Comparison of ENCODE assay signal across 1 cellular context in the genomic region with DNA sequence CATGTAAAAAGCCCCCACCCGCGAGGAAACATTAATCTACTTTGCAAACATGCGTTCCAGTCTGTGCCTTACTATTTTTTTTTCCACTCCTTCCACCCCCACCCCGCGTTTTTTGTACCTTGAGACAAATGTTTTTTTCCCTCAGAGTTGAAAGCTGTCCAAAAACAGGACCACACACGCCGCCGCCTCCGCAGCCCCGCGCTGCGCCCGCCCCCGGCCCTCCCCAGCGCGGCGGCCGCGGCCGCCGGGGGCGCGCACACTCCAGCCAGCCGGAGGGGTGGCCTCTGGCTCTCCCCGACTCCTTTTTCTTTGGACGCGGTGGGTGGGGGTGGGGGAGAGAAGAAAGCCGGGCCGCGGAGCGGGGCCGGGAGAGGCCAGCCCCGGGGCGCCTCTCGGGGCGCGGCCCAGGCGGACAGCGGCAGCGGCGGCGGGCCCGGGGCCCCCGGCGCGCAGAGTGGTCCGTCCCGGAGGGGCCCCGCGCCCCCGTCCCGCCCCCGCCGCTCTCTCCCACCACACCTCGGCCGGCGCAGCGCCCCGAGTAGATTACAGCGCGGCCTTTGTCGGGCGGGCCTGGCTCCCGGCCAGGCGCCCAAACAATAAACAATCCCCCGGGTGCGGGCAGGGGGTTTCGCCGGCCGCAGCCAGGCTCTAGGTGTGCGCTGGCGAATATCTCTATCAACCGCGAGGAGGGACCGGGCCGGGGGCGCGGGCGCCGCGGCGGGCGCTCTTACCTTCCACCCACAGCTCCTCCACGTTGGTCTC.
TF ChIP-seq lines count a peak whose summit lies in the region.

No MANE protein-coding gene starts in this region.

TF ChIP-seq in HepG2, 621 proteins besides CTCF, POLR2A, EP300 and RAD21 (continued from another document and continues in another):
- TF ChIP-seq, protein P1, sequence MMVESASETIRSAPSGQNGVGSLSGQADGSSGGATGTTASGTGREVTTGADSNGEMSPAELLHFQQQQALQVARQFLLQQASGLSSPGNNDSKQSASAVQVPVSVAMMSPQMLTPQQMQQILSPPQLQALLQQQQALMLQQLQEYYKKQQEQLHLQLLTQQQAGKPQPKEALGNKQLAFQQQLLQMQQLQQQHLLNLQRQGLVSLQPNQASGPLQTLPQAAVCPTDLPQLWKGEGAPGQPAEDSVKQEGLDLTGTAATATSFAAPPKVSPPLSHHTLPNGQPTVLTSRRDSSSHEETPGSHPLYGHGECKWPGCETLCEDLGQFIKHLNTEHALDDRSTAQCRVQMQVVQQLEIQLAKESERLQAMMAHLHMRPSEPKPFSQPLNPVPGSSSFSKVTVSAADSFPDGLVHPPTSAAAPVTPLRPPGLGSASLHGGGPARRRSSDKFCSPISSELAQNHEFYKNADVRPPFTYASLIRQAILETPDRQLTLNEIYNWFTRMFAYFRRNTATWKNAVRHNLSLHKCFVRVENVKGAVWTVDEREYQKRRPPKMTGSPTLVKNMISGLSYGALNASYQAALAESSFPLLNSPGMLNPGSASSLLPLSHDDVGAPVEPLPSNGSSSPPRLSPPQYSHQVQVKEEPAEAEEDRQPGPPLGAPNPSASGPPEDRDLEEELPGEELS (CRISPR knock-in tag; IDR thresholded peaks at IDR 0.05) = peak; percentile 66
- TF ChIP-seq THYN1 (CRISPR knock-in tag; IDR thresholded peaks at IDR 0.05; ENCODE audit: borderline replicate concordance, low read depth) = no peak
- TF ChIP-seq POLR2G (IDR thresholded peaks at IDR 0.05; ENCODE audit: low read depth, low read length) = peak; percentile 60; the same call in 1 of the 2 replicates
- peak; percentile 62 for TF ChIP-seq RBM39 (IDR thresholded peaks at IDR 0.05; ENCODE audit: low read depth, low read length, poor library complexity, severe bottlenecking)
- 0 out of 2 replicates have a peak, but pooled peaks have one; percentile 34 for TF ChIP-seq SMAD1 (CRISPR knock-in tag; IDR thresholded peaks at IDR 0.05; ENCODE audit: borderline replicate concordance, low read depth)
- TF ChIP-seq, protein P2, sequence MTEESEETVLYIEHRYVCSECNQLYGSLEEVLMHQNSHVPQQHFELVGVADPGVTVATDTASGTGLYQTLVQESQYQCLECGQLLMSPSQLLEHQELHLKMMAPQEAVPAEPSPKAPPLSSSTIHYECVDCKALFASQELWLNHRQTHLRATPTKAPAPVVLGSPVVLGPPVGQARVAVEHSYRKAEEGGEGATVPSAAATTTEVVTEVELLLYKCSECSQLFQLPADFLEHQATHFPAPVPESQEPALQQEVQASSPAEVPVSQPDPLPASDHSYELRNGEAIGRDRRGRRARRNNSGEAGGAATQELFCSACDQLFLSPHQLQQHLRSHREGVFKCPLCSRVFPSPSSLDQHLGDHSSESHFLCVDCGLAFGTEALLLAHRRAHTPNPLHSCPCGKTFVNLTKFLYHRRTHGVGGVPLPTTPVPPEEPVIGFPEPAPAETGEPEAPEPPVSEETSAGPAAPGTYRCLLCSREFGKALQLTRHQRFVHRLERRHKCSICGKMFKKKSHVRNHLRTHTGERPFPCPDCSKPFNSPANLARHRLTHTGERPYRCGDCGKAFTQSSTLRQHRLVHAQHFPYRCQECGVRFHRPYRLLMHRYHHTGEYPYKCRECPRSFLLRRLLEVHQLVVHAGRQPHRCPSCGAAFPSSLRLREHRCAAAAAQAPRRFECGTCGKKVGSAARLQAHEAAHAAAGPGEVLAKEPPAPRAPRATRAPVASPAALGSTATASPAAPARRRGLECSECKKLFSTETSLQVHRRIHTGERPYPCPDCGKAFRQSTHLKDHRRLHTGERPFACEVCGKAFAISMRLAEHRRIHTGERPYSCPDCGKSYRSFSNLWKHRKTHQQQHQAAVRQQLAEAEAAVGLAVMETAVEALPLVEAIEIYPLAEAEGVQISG (CRISPR knock-in tag; IDR thresholded peaks at IDR 0.05) = no peak
- TF ChIP-seq ATAD3A (CRISPR knock-in tag; IDR thresholded peaks at IDR 0.05) = no peak
- TF ChIP-seq, protein P3, sequence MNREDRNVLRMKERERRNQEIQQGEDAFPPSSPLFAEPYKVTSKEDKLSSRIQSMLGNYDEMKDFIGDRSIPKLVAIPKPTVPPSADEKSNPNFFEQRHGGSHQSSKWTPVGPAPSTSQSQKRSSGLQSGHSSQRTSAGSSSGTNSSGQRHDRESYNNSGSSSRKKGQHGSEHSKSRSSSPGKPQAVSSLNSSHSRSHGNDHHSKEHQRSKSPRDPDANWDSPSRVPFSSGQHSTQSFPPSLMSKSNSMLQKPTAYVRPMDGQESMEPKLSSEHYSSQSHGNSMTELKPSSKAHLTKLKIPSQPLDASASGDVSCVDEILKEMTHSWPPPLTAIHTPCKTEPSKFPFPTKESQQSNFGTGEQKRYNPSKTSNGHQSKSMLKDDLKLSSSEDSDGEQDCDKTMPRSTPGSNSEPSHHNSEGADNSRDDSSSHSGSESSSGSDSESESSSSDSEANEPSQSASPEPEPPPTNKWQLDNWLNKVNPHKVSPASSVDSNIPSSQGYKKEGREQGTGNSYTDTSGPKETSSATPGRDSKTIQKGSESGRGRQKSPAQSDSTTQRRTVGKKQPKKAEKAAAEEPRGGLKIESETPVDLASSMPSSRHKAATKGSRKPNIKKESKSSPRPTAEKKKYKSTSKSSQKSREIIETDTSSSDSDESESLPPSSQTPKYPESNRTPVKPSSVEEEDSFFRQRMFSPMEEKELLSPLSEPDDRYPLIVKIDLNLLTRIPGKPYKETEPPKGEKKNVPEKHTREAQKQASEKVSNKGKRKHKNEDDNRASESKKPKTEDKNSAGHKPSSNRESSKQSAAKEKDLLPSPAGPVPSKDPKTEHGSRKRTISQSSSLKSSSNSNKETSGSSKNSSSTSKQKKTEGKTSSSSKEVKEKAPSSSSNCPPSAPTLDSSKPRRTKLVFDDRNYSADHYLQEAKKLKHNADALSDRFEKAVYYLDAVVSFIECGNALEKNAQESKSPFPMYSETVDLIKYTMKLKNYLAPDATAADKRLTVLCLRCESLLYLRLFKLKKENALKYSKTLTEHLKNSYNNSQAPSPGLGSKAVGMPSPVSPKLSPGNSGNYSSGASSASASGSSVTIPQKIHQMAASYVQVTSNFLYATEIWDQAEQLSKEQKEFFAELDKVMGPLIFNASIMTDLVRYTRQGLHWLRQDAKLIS (CRISPR knock-in tag; IDR thresholded peaks at IDR 0.05) = no peak
- no peak for TF ChIP-seq RBAK (CRISPR knock-in tag; IDR thresholded peaks at IDR 0.05)
- TF ChIP-seq ZFP37 (CRISPR knock-in tag; IDR thresholded peaks at IDR 0.05; ENCODE audit: borderline replicate concordance) = no peak
- TF ChIP-seq FOXP1 (IDR thresholded peaks at IDR 0.05) = no peak
- TF ChIP-seq FOXP1 (CRISPR knock-in tag; IDR thresholded peaks at IDR 0.05) = 0 out of 2 replicates have a peak, but pooled peaks have one; percentile 6
- no peak for TF ChIP-seq REL (CRISPR knock-in tag; conservative IDR thresholded peaks at IDR 0.05)
- TF ChIP-seq ZBTB7A (CRISPR knock-in tag; IDR thresholded peaks at IDR 0.05) = peak; percentile 63
- no peak for TF ChIP-seq ZNF775 (CRISPR knock-in tag; IDR thresholded peaks at IDR 0.05; ENCODE audit: borderline replicate concordance)
- TF ChIP-seq, protein P4, sequence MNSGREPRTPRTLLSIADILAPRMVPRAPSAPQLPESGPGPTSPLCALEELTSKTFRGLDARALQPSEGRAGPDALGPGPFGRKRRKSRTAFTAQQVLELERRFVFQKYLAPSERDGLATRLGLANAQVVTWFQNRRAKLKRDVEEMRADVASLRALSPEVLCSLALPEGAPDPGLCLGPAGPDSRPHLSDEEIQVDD (CRISPR knock-in tag; IDR thresholded peaks at IDR 0.05; ENCODE audit: borderline replicate concordance) = no peak
- 0 out of 2 replicates have a peak, but pooled peaks have one; percentile 37 for TF ChIP-seq CCDC6 (CRISPR knock-in tag; IDR thresholded peaks at IDR 0.05)
- no peak for TF ChIP-seq KAT8 (CRISPR knock-in tag; IDR thresholded peaks at IDR 0.05)
- TF ChIP-seq, protein P5, sequence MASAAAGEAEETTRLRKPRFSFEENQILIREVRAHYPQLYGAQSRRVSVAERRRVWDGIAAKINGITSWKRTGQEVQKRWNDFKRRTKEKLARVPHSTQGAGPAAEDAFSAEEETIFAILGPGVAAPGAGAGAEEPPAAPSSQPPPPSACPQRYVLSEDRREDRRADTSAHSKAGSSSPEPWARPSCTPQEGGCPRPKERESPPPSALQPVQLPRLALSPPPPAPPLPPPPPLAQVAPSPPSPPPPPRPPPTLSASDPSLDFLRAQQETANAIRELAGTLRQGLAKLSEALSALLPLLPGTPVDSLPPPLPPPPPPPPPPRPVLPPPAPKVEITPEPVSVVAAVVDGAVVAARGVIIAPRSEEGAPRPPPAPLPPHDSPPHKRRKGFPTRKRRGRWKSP (CRISPR knock-in tag; IDR thresholded peaks at IDR 0.05) = peak; percentile 11; the same call in 1 of the 2 replicates
- TF ChIP-seq, protein P6, sequence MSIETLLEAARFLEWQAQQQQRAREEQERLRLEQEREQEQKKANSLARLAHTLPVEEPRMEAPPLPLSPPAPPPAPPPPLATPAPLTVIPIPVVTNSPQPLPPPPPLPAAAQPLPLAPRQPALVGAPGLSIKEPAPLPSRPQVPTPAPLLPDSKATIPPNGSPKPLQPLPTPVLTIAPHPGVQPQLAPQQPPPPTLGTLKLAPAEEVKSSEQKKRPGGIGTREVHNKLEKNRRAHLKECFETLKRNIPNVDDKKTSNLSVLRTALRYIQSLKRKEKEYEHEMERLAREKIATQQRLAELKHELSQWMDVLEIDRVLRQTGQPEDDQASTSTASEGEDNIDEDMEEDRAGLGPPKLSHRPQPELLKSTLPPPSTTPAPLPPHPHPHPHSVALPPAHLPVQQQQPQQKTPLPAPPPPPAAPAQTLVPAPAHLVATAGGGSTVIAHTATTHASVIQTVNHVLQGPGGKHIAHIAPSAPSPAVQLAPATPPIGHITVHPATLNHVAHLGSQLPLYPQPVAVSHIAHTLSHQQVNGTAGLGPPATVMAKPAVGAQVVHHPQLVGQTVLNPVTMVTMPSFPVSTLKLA (IDR thresholded peaks at IDR 0.05) = no peak
- no peak for TF ChIP-seq NAIF1 (CRISPR knock-in tag; IDR thresholded peaks at IDR 0.05; ENCODE audit: borderline replicate concordance)
- TF ChIP-seq SPEN (CRISPR knock-in tag; IDR thresholded peaks at IDR 0.05; ENCODE audit: low read depth) = no peak
- no peak for TF ChIP-seq ZNF160 (CRISPR knock-in tag; IDR thresholded peaks at IDR 0.05)
- no peak for TF ChIP-seq SRSF4 (IDR thresholded peaks at IDR 0.05; ENCODE audit: low read depth, low read length, poor library complexity, severe bottlenecking)
- TF ChIP-seq CEBPB (IDR thresholded peaks at IDR 0.05; ENCODE audit: borderline replicate concordance, low read depth, low read length) = no peak
- TF ChIP-seq, protein P7, sequence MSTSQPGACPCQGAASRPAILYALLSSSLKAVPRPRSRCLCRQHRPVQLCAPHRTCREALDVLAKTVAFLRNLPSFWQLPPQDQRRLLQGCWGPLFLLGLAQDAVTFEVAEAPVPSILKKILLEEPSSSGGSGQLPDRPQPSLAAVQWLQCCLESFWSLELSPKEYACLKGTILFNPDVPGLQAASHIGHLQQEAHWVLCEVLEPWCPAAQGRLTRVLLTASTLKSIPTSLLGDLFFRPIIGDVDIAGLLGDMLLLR (CRISPR knock-in tag; IDR thresholded peaks at IDR 0.05) = no peak
- TF ChIP-seq, protein P8, sequence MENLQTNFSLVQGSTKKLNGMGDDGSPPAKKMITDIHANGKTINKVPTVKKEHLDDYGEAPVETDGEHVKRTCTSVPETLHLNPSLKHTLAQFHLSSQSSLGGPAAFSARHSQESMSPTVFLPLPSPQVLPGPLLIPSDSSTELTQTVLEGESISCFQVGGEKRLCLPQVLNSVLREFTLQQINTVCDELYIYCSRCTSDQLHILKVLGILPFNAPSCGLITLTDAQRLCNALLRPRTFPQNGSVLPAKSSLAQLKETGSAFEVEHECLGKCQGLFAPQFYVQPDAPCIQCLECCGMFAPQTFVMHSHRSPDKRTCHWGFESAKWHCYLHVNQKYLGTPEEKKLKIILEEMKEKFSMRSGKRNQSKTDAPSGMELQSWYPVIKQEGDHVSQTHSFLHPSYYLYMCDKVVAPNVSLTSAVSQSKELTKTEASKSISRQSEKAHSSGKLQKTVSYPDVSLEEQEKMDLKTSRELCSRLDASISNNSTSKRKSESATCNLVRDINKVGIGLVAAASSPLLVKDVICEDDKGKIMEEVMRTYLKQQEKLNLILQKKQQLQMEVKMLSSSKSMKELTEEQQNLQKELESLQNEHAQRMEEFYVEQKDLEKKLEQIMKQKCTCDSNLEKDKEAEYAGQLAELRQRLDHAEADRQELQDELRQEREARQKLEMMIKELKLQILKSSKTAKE (CRISPR knock-in tag; IDR thresholded peaks at IDR 0.05; ENCODE audit: borderline replicate concordance) = no peak
- TF ChIP-seq, protein P9, sequence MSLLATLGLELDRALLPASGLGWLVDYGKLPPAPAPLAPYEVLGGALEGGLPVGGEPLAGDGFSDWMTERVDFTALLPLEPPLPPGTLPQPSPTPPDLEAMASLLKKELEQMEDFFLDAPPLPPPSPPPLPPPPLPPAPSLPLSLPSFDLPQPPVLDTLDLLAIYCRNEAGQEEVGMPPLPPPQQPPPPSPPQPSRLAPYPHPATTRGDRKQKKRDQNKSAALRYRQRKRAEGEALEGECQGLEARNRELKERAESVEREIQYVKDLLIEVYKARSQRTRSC (CRISPR knock-in tag; IDR thresholded peaks at IDR 0.05; ENCODE audit: low read depth) = no peak
- TF ChIP-seq, protein P10, sequence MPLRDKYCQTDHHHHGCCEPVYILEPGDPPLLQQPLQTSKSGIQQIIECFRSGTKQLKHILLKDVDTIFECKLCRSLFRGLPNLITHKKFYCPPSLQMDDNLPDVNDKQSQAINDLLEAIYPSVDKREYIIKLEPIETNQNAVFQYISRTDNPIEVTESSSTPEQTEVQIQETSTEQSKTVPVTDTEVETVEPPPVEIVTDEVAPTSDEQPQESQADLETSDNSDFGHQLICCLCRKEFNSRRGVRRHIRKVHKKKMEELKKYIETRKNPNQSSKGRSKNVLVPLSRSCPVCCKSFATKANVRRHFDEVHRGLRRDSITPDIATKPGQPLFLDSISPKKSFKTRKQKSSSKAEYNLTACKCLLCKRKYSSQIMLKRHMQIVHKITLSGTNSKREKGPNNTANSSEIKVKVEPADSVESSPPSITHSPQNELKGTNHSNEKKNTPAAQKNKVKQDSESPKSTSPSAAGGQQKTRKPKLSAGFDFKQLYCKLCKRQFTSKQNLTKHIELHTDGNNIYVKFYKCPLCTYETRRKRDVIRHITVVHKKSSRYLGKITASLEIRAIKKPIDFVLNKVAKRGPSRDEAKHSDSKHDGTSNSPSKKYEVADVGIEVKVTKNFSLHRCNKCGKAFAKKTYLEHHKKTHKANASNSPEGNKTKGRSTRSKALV (CRISPR knock-in tag; IDR thresholded peaks at IDR 0.05) = 0 out of 2 replicates have a peak, but pooled peaks have one; percentile 30
- TF ChIP-seq GABPA (IDR thresholded peaks at IDR 0.05; ENCODE audit: low read depth, low read length) = no peak
- TF ChIP-seq GABPA (CRISPR knock-in tag; IDR thresholded peaks at IDR 0.05; ENCODE audit: low read depth) = no peak
- TF ChIP-seq, protein P11, sequence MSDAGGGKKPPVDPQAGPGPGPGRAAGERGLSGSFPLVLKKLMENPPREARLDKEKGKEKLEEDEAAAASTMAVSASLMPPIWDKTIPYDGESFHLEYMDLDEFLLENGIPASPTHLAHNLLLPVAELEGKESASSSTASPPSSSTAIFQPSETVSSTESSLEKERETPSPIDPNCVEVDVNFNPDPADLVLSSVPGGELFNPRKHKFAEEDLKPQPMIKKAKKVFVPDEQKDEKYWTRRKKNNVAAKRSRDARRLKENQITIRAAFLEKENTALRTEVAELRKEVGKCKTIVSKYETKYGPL (CRISPR knock-in tag; IDR thresholded peaks at IDR 0.05) = peak; percentile 39; the same call in 1 of the 2 replicates
- TF ChIP-seq SOX6 (IDR thresholded peaks at IDR 0.05) = no peak
- peak; percentile 51 for TF ChIP-seq SOX6 (CRISPR knock-in tag; IDR thresholded peaks at IDR 0.05)
- no peak for TF ChIP-seq ZBTB1 (CRISPR knock-in tag; IDR thresholded peaks at IDR 0.05; ENCODE audit: borderline replicate concordance)
- no peak for TF ChIP-seq CHD2 (IDR thresholded peaks at IDR 0.05; ENCODE audit: low read depth, low read length)
- TF ChIP-seq ZNF138 (CRISPR knock-in tag; IDR thresholded peaks at IDR 0.05; ENCODE audit: low read depth) = no peak
